ENCODE assay signal across 25 cellular contexts in genomic region chr7:155834486-155835048, GRCh38. TPM values are rescaled to one million over a fixed set of nuclear protein-coding genes. Genes with fewer than 3 reads are reported as not detected.
"Had no signal": no experiment of that assay in that cellular context is flagged by ENCODE, and none has a peak within 500 bp of the region (broad histone marks: within the 10 kb centered on the region; RNA-seq: fewer than 3 reads in every experiment).

No MANE protein-coding gene starts in this region.

- DNase-seq: cortex of kidney; effector memory CD8-positive, alpha-beta T cell; erythroblast; esophagus squamous epithelium; foreskin melanocyte; glutamatergic neuron; hypothalamus; immature natural killer cell; islet precursor cell; kidney glomerular epithelial cell; natural killer cell; stimulated activated CD4-positive, alpha-beta T cell treated with anti-CD3 and anti-CD28 coated beads, Interleukin-15, amount 100 ng/mL, for 24 hours; stimulated activated CD4-positive, alpha-beta T cell treated with anti-CD3 and anti-CD28 coated beads, Interleukin-2, amount 100 ng/mL, for 48 hours; stimulated activated naive B cell treated with anti-CD40 and anti-IgM and Interleukin-4, amounts not matched to agents 10 μg/mL and 1 μg/mL and 100 μg/mL, for 72 hours; upper lobe of left lung; uterus had no signal

- H3K27me3 ChIP-seq: right atrium auricular region, tibial nerve, upper lobe of left lung, uterus had no signal

- H3K4me1 ChIP-seq: esophagus squamous epithelium, parathyroid adenoma, prostate gland, right atrium auricular region, tibial nerve, uterus had no signal

- H2AFZ ChIP-seq: parathyroid adenoma had no signal

- H3K36me3 ChIP-seq: esophagus squamous epithelium, neutrophil, prostate gland, right atrium auricular region, thoracic aorta, tibial nerve, upper lobe of left lung, uterus had no signal

- H3K27ac ChIP-seq: esophagus squamous epithelium, neutrophil, parathyroid adenoma, prostate gland, right atrium auricular region, skin epidermis, thoracic aorta, tibial nerve, upper lobe of left lung, uterus had no signal

- H3K4me3 ChIP-seq: esophagus squamous epithelium, lung, prostate gland, right atrium auricular region, skin epidermis, thoracic aorta, tibial nerve, upper lobe of left lung, uterus had no signal

- H3K9me3 ChIP-seq: esophagus squamous epithelium, neutrophil, prostate gland, right atrium auricular region, thoracic aorta, tibial nerve, upper lobe of left lung, uterus had no signal

- H3K79me2 ChIP-seq: parathyroid adenoma had no signal

- ATAC-seq: effector memory CD8-positive, alpha-beta T cell; natural killer cell; stimulated activated naive B cell treated with anti-CD40 and anti-IgM and Interleukin-4, amounts not matched to agents 10 μg/mL and 1 μg/mL and 100 μg/mL, for 72 hours had no signal

RNA-seq across cellular contexts. Expression of gene SHH, which starts 22.3 kb away (rescaled TPM):
- total RNA-seq: esophagus squamous epithelium, natural killer cell, omental fat pad, right atrium auricular region had no signal
- polyA plus RNA-seq: immature natural killer cell had no signal
